19 cellular contexts compared by ENCODE assay signal in the genomic region with DNA sequence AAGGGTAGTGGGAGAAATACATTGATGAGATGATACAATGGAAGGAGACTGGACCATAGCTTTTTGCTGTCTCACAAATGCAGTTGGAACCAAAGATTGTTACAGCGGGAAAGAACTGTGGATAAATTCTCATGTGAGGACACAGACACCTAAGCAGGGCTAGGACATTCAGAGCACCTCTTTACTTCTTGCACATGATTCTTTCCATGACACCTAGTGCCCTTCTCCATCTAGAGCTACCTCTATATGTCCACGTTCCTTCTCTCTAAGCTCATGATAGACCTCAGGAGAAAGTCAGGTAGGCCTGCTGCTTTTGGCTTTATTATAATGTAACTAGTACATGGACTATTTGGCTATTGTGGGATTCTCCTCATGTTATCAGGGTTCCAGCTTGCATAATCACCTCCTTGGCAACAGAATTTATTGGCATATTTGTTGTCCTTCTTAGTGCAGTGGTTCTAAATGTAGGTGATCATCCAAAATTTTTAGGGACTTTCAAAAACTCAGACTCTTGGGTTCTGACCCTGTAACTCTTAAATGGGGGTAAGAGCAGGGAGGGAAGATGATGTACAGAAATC. TPM values are rescaled to one million over a fixed set of nuclear protein-coding genes. Genes with fewer than 3 reads are reported as not detected.
DNase-seq lines count a peak whose midpoint lies in the region; ATAC-seq and TF ChIP-seq lines count a peak whose summit lies in the region.
"Had no signal": no experiment of that assay in that cellular context is flagged by ENCODE, and none has a peak within 500 bp of the region (broad histone marks: within the 10 kb centered on the region; RNA-seq: fewer than 3 reads in every experiment).

No MANE protein-coding gene starts in this region.

- no peak overlapping the region for H3K9ac ChIP-seq in PC-3 (ENCODE audit: low read length)
- H3K9ac ChIP-seq in subcutaneous abdominal adipose tissue (ENCODE audit: low read length in 5 of 5) = no peak overlapping the region

- DNase-seq in MCF 10A (ENCODE audit: unreplicated experiment) (no peak), breast epithelium (ENCODE audit: low spot score in 2 of 2) (no peak), PC-3 (no peak), left colon (no peak)
- DNase-seq: activated CD4-positive, alpha-beta T cell treated with anti-CD3 and anti-CD28 coated beads for 4 hours; activated CD8-positive, alpha-beta memory T cell treated with anti-CD3 and anti-CD28 coated beads, Interleukin-2, amount 50 U/mL, for 4 hours; heart left ventricle; KBM-7; NCI-H1105; NCI-H2107; NCI-H526 treated with DMSO at 0.1 percent for 48 hours; stimulated activated naive CD8-positive, alpha-beta T cell treated with anti-CD3 and anti-CD28 coated beads, Interleukin-15, Interleukin-2, amounts not matched to agents 100 U/mL and 50 U/mL, for 24 hours had no signal

- BruUV-seq in MCF 10A (replicated peaks; lab: Mats Ljungman, UMichigan) (no TSS peak), PC-3 (replicated peaks; lab: Mats Ljungman, UMichigan) (no TSS peak)

- 97 to 100% methylated on average over 2 of the region's 2 CpGs for WGBS in gastroesophageal sphincter (ENCODE audit: low coverage in 1 of 2), 2 donors

- no peak overlapping the region for H3K4me3 Mint-ChIP-seq in MCF 10A (ENCODE audit: unreplicated experiment)
- H3K4me3 Mint-ChIP-seq: neural crest cell had no signal

- no peaks in the 10 kb centered on the region for H3K4me1 ChIP-seq in breast epithelium
- peaks cover 37% of the 10 kb centered on the region for H3K4me1 ChIP-seq in PC-3 (ENCODE audit: insufficient read depth, low read length)
- H3K4me1 ChIP-seq in gastroesophageal sphincter = peaks cover 5 to 66% (median 9%) of the 10 kb centered on the region in 3 donors
- H3K4me1 ChIP-seq in subcutaneous abdominal adipose tissue (ENCODE audit: control insufficient read depth in 5 of 5, insufficient read depth in 5 of 5, low read length in 5 of 5) = peaks cover 0 to 42% (median 23%) of the 10 kb centered on the region in 5 donors

- CTCF ChIA-PET in MCF 10A (lab: Yijun Ruan, JAX) (interaction anchor here (0.6 to 2.0 kb wide), 4 partner anchors 14 to 131 kb away, joined by 3 to 5 read pairs (median 4); a partner anchor contains a TSS), PC-3 (lab: Charles Lee) (no interaction called here)

- H3K4me3 ChIP-seq in breast epithelium (no peak overlapping the region), PC-3 (ENCODE audit: low read length) (no peak overlapping the region), gastroesophageal sphincter (no peak overlapping the region), subcutaneous abdominal adipose tissue (ENCODE audit: low read depth in 1 of 5, low read length in 5 of 5) (no peak overlapping the region)
- H3K4me3 ChIP-seq: heart left ventricle, SJCRH30 had no signal

- ATAC-seq in PC-3 = no peak
- no peak for ATAC-seq in gastroesophageal sphincter
- no peak for ATAC-seq in HG03571 (IDR thresholded peaks at IDR 0.05; ENCODE audit: unreplicated experiment)
- ATAC-seq in left colon = no peak
- ATAC-seq in HG03159 (IDR thresholded peaks at IDR 0.05; ENCODE audit: unreplicated experiment) = no peak
- ATAC-seq: stimulated activated naive CD8-positive, alpha-beta T cell treated with anti-CD3 and anti-CD28 coated beads, Interleukin-15, Interleukin-2, amounts not matched to agents 100 U/mL and 50 U/mL, for 24 hours had no signal

- peaks cover 80% of the 10 kb centered on the region for H3K79me2 ChIP-seq in PC-3 (ENCODE audit: low read length)

- H3K9me3 Mint-ChIP-seq in MCF 10A (ENCODE audit: unreplicated experiment) = no peaks in the 10 kb centered on the region
- H3K9me3 Mint-ChIP-seq: CD14-positive monocyte, neural crest cell had no signal

- intact Hi-C loops in MCF 10A (cut with micrococcal nuclease) = no loop called here
- intact Hi-C loops in breast epithelium (cut with DNase I; ENCODE audit: low total_unique reads) = no loop called here
- intact Hi-C loops in PC-3 (cut with micrococcal nuclease) = no loop called here
- intact Hi-C loops in left colon (cut with DNase I, micrococcal nuclease) = no loop called here

- H3K9me3 ChIP-seq in breast epithelium (no peaks in the 10 kb centered on the region), PC-3 (ENCODE audit: low read length) (no peaks in the 10 kb centered on the region), gastroesophageal sphincter (no peaks in the 10 kb centered on the region), subcutaneous abdominal adipose tissue (ENCODE audit: control insufficient read depth in 5 of 5, low read length in 5 of 5) (no peaks in the 10 kb centered on the region)
- H3K9me3 ChIP-seq: SJCRH30 had no signal

- no peaks in the 10 kb centered on the region for H3K36me3 ChIP-seq in breast epithelium
- H3K36me3 ChIP-seq in PC-3 (ENCODE audit: low read depth, low read length) = no peaks in the 10 kb centered on the region
- H3K36me3 ChIP-seq in gastroesophageal sphincter = no peaks in the 10 kb centered on the region
- peaks cover 0 to 4% (median 0%) of the 10 kb centered on the region in 5 donors for H3K36me3 ChIP-seq in subcutaneous abdominal adipose tissue (ENCODE audit: control insufficient read depth in 5 of 5, insufficient read depth in 5 of 5, low read length in 5 of 5)
- H3K36me3 ChIP-seq: heart left ventricle had no signal

- H4K20me1 ChIP-seq in PC-3 (ENCODE audit: low read length) = no peaks in the 10 kb centered on the region

- H3F3A ChIP-seq in PC-3 (ENCODE audit: low read length, unreplicated experiment) = no peaks in the 10 kb centered on the region

- TF ChIP-seq POLR2A in breast epithelium (IDR thresholded peaks at IDR 0.05) = no peak
- no peak for TF ChIP-seq POLR2A in gastroesophageal sphincter (IDR thresholded peaks at IDR 0.05)

- H3K27me3 Mint-ChIP-seq in MCF 10A (ENCODE audit: insufficient read depth, unreplicated experiment) = no peaks in the 10 kb centered on the region

- no peak for TF ChIP-seq EP300 in gastroesophageal sphincter (IDR thresholded peaks at IDR 0.05)

- TF ChIP-seq CTCF in MCF 10A (IDR thresholded peaks at IDR 0.05; ENCODE audit: unreplicated experiment) = no peak
- no peak for TF ChIP-seq CTCF in breast epithelium (IDR thresholded peaks at IDR 0.05)
- TF ChIP-seq CTCF in PC-3 (conservative IDR thresholded peaks at IDR 0.05; ENCODE audit: low read depth, low read length) = no peak
- TF ChIP-seq CTCF in gastroesophageal sphincter (IDR thresholded peaks at IDR 0.05) = no peak

- H3K27me3 ChIP-seq in breast epithelium (no peaks in the 10 kb centered on the region), PC-3 (ENCODE audit: low read length) (no peaks in the 10 kb centered on the region), gastroesophageal sphincter (no peaks in the 10 kb centered on the region), subcutaneous abdominal adipose tissue (ENCODE audit: control insufficient read depth in 5 of 5, insufficient read depth in 4 of 5, low read length in 5 of 5) (no peaks in the 10 kb centered on the region)
- H3K27me3 ChIP-seq: heart left ventricle, SJCRH30 had no signal

- H3K4me1 Mint-ChIP-seq in MCF 10A (ENCODE audit: insufficient read depth, unreplicated experiment) = peaks cover 40% of the 10 kb centered on the region
- H3K4me1 Mint-ChIP-seq: neural crest cell had no signal

- H3K4me2 ChIP-seq in PC-3 (ENCODE audit: low read length) = peak overlapping the region; percentile 25; the same call in 1 of the 2 replicates

- H3K36me3 Mint-ChIP-seq in MCF 10A (ENCODE audit: insufficient read depth, unreplicated experiment) = peaks cover 36% of the 10 kb centered on the region

- no peaks in the 10 kb centered on the region for H3K9me2 ChIP-seq in PC-3 (replicated peaks; ENCODE audit: low read length)

- POLR2A ChIA-PET in MCF 10A (lab: Yijun Ruan, JAX) (interaction anchor here (0.6 to 3.3 kb wide), 17 partner anchors 9 to 216 kb away, joined by 3 to 19 read pairs (median 4); no protein-coding TSS in a partner anchor), PC-3 (lab: Charles Lee; ENCODE audit: unreplicated experiment) (no interaction called here)

- H3K27ac ChIP-seq in breast epithelium (peak overlapping the region in 1 of 2 donors; percentile 29), PC-3 (ENCODE audit: low read length) (peak overlapping the region; percentile 21; the same call in 1 of the 2 replicates), gastroesophageal sphincter (peak overlapping the region in 3 of 4 donors; percentile 9 to 28 (median 12)), subcutaneous abdominal adipose tissue (ENCODE audit: low read depth, low read length) (peak overlapping the region; percentile 28)
- H3K27ac ChIP-seq: heart left ventricle, SJCRH30 had no signal

- no peak overlapping the region for H2AFZ ChIP-seq in PC-3 (ENCODE audit: low read length)

- H3K27ac Mint-ChIP-seq in MCF 10A (ENCODE audit: low read depth, unreplicated experiment) = peak overlapping the region; percentile 20

RNA-seq across cellular contexts. Expression of a gene that starts 27.2 kb away (rescaled TPM):
- total RNA-seq in MCF 10A (2022) = 92.9 and 113 TPM in 2 replicates
- total RNA-seq in breast epithelium = 100 to 1,000 TPM in 1 of 3 donors, 10 to 100 TPM in 2; 51.1 to 122 (median 69.7) TPM
- 13.0 and 14.5 TPM in 2 replicates for total RNA-seq in PC-3 (2014; rRNA removed)
- 100 to 1,000 TPM in 1 of 4 donors, 10 to 100 TPM in 3; 69.7 to 103 (median 85.6) TPM for total RNA-seq in gastroesophageal sphincter
- 10 to 100 TPM; 19.9 to 26.3 TPM for total RNA-seq in left colon
